Comparison of ENCODE assay signal across 29 cellular contexts in genomic region chr6:2097464-2097863, GRCh38.
"Had no signal": no experiment of that assay in that cellular context is flagged by ENCODE, and none has a peak within 500 bp of the region (broad histone marks: within the 10 kb centered on the region; RNA-seq: fewer than 3 reads in every experiment).

No MANE protein-coding gene starts in this region.

- H3K27ac Mint-ChIP-seq: activated CD4-positive, alpha-beta T cell treated with anti-CD3 and anti-CD28 coated beads for 36 hours; activated CD8-positive, alpha-beta memory T cell treated with anti-CD3 and anti-CD28 coated beads, Interleukin-2, amount 10 ng/mL, durations not matched to agents 7 days and 5 days; activated CD8-positive, alpha-beta T cell treated with anti-CD3 and anti-CD28 coated beads, Interleukin-2, amount 10 ng/mL, durations not matched to agents 7 days and 5 days; activated naive CD4-positive, alpha-beta T cell treated with anti-CD3 and anti-CD28 coated beads, Interleukin-2, amount 50 U/mL, for 24 hours; activated naive CD8-positive, alpha-beta T cell treated with anti-CD3 and anti-CD28 coated beads, Interleukin-2, amount 50 U/mL, for 24 hours; activated T-helper 2 cell treated with anti-CD3 and anti-CD28 coated beads, Interferon-gamma antibody, Interleukin-2, Interleukin-4, amounts not matched to agents 10 μg/mL and 5 μg/mL and 100 μg/mL, durations not matched to agents 14 hours and 24 hours and 36 hours; immature natural killer cell; natural killer cell treated with Interleukin-12 subunit alpha and Interleukin-12 subunit beta and Interleukin-15 and Interleukin-18, amount 100 ng/mL, for 72 hours; progenitor cell of endocrine pancreas; stimulated activated memory B cell treated with anti-CD40 and anti-IgM and Interleukin-4, amounts not matched to agents 10 μg/mL and 1 μg/mL and 100 μg/mL, for 72 hours; stimulated activated naive CD8-positive, alpha-beta T cell treated with anti-CD3 and anti-CD28 coated beads, Interleukin-15, amount 100 ng/mL, for 72 hours; T-cell; T-helper 2 cell treated with Interferon-gamma antibody and Interleukin-4, amounts not matched to agents 5 μg/mL and 100 μg/mL, for 36 hours had no signal

- H3K27me3 ChIP-seq: colonic mucosa, heart left ventricle, left lung, neutrophil, thyroid gland had no signal

- H3K4me1 Mint-ChIP-seq: activated CD4-positive, alpha-beta T cell treated with anti-CD3 and anti-CD28 coated beads for 36 hours; activated CD8-positive, alpha-beta memory T cell treated with anti-CD3 and anti-CD28 coated beads, Interleukin-2, amount 10 ng/mL, durations not matched to agents 7 days and 5 days; activated naive CD4-positive, alpha-beta T cell treated with anti-CD3 and anti-CD28 coated beads, Interleukin-2, amount 50 U/mL, for 24 hours; activated naive CD8-positive, alpha-beta T cell treated with anti-CD3 and anti-CD28 coated beads, Interleukin-2, amount 50 U/mL, for 24 hours; immature natural killer cell; stimulated activated memory B cell treated with anti-CD40 and anti-IgM and Interleukin-4, amounts not matched to agents 10 μg/mL and 1 μg/mL and 100 μg/mL, for 72 hours; stimulated activated naive CD8-positive, alpha-beta T cell treated with anti-CD3 and anti-CD28 coated beads, Interleukin-15, amount 100 ng/mL, for 72 hours; T-cell had no signal

- DNase-seq: activated CD4-positive, alpha-beta T cell treated with anti-CD3 and anti-CD28 coated beads for 36 hours; activated CD4-positive, CD25-positive, alpha-beta regulatory T cell; activated CD8-positive, alpha-beta memory T cell treated with anti-CD3 and anti-CD28 coated beads, Interleukin-2, amount 10 ng/mL, durations not matched to agents 7 days and 5 days; activated CD8-positive, alpha-beta T cell treated with anti-CD3 and anti-CD28 coated beads, Interleukin-2, amount 10 ng/mL, durations not matched to agents 7 days and 5 days; activated naive CD8-positive, alpha-beta T cell treated with anti-CD3 and anti-CD28 coated beads, Interleukin-2, amount 50 U/mL, for 24 hours; activated T-cell treated with anti-CD3 and anti-CD28 coated beads, Interleukin-2, amount 50 U/mL, for 48 hours; amygdala; colonic mucosa; heart left ventricle; hypothalamus; immature natural killer cell; kidney; left lung; mucosa of descending colon; small intestine; stimulated activated CD4-positive, alpha-beta T cell treated with anti-CD3 and anti-CD28 coated beads, Interleukin-4, amount 100 ng/mL, for 4 hours; stimulated activated CD8-positive, alpha-beta memory T cell treated with anti-CD3 and anti-CD28 coated beads, Interleukin-4, amount 100 ng/mL, for 48 hours; stimulated activated naive CD8-positive, alpha-beta T cell treated with anti-CD3 and anti-CD28 coated beads, Interleukin-15, amount 100 ng/mL, for 72 hours; substantia nigra; T-cell; thyroid gland had no signal

- H3K36me3 Mint-ChIP-seq: activated CD8-positive, alpha-beta memory T cell treated with anti-CD3 and anti-CD28 coated beads, Interleukin-2, amount 10 ng/mL, durations not matched to agents 7 days and 5 days; immature natural killer cell; natural killer cell treated with Interleukin-12 subunit alpha and Interleukin-12 subunit beta and Interleukin-15 and Interleukin-18, amount 100 ng/mL, for 72 hours had no signal

- H3K4me3 ChIP-seq: colonic mucosa, heart left ventricle, left lung, lung, mucosa of descending colon, thyroid gland had no signal

- H3K27ac ChIP-seq: colonic mucosa, heart left ventricle, left lung, neutrophil, thyroid gland had no signal

- H3K9me3 Mint-ChIP-seq: activated naive CD4-positive, alpha-beta T cell treated with anti-CD3 and anti-CD28 coated beads, Interleukin-2, amount 50 U/mL, for 24 hours; activated naive CD8-positive, alpha-beta T cell treated with anti-CD3 and anti-CD28 coated beads, Interleukin-2, amount 50 U/mL, for 24 hours; activated T-helper 2 cell treated with anti-CD3 and anti-CD28 coated beads, Interferon-gamma antibody, Interleukin-2, Interleukin-4, amounts not matched to agents 10 μg/mL and 5 μg/mL and 100 μg/mL, durations not matched to agents 14 hours and 24 hours and 36 hours; immature natural killer cell; natural killer cell treated with Interleukin-12 subunit alpha and Interleukin-12 subunit beta and Interleukin-15 and Interleukin-18, amount 100 ng/mL, for 72 hours; stimulated activated memory B cell treated with anti-CD40 and anti-IgM and Interleukin-4, amounts not matched to agents 10 μg/mL and 1 μg/mL and 100 μg/mL, for 72 hours; stimulated activated naive CD8-positive, alpha-beta T cell treated with anti-CD3 and anti-CD28 coated beads, Interleukin-15, amount 100 ng/mL, for 72 hours; T-cell; T-helper 2 cell treated with Interferon-gamma antibody and Interleukin-4, amounts not matched to agents 5 μg/mL and 100 μg/mL, for 36 hours had no signal

- H3K4me3 Mint-ChIP-seq: activated CD4-positive, alpha-beta T cell treated with anti-CD3 and anti-CD28 coated beads for 36 hours; activated CD8-positive, alpha-beta memory T cell treated with anti-CD3 and anti-CD28 coated beads, Interleukin-2, amount 10 ng/mL, durations not matched to agents 7 days and 5 days; activated CD8-positive, alpha-beta T cell treated with anti-CD3 and anti-CD28 coated beads, Interleukin-2, amount 10 ng/mL, durations not matched to agents 7 days and 5 days; activated naive CD4-positive, alpha-beta T cell treated with anti-CD3 and anti-CD28 coated beads, Interleukin-2, amount 50 U/mL, for 24 hours; activated naive CD8-positive, alpha-beta T cell treated with anti-CD3 and anti-CD28 coated beads, Interleukin-2, amount 50 U/mL, for 24 hours; immature natural killer cell; natural killer cell treated with Interleukin-12 subunit alpha and Interleukin-12 subunit beta and Interleukin-15 and Interleukin-18, amount 100 ng/mL, for 72 hours; stimulated activated memory B cell treated with anti-CD40 and anti-IgM and Interleukin-4, amounts not matched to agents 10 μg/mL and 1 μg/mL and 100 μg/mL, for 72 hours; stimulated activated naive CD8-positive, alpha-beta T cell treated with anti-CD3 and anti-CD28 coated beads, Interleukin-15, amount 100 ng/mL, for 72 hours; T-cell; T-helper 2 cell treated with Interferon-gamma antibody and Interleukin-4, amounts not matched to agents 5 μg/mL and 100 μg/mL, for 36 hours had no signal

- H3K27me3 Mint-ChIP-seq: activated CD4-positive, alpha-beta T cell treated with anti-CD3 and anti-CD28 coated beads for 36 hours; activated CD8-positive, alpha-beta memory T cell treated with anti-CD3 and anti-CD28 coated beads, Interleukin-2, amount 10 ng/mL, durations not matched to agents 7 days and 5 days; activated naive CD4-positive, alpha-beta T cell treated with anti-CD3 and anti-CD28 coated beads, Interleukin-2, amount 50 U/mL, for 24 hours; activated naive CD8-positive, alpha-beta T cell treated with anti-CD3 and anti-CD28 coated beads, Interleukin-2, amount 50 U/mL, for 24 hours; natural killer cell treated with Interleukin-12 subunit alpha and Interleukin-12 subunit beta and Interleukin-15 and Interleukin-18, amount 100 ng/mL, for 72 hours; progenitor cell of endocrine pancreas; stimulated activated memory B cell treated with anti-CD40 and anti-IgM and Interleukin-4, amounts not matched to agents 10 μg/mL and 1 μg/mL and 100 μg/mL, for 72 hours; stimulated activated naive CD8-positive, alpha-beta T cell treated with anti-CD3 and anti-CD28 coated beads, Interleukin-15, amount 100 ng/mL, for 72 hours; T-cell had no signal
